Comparison of ENCODE assay signal across 22 cellular contexts in the genomic region with DNA sequence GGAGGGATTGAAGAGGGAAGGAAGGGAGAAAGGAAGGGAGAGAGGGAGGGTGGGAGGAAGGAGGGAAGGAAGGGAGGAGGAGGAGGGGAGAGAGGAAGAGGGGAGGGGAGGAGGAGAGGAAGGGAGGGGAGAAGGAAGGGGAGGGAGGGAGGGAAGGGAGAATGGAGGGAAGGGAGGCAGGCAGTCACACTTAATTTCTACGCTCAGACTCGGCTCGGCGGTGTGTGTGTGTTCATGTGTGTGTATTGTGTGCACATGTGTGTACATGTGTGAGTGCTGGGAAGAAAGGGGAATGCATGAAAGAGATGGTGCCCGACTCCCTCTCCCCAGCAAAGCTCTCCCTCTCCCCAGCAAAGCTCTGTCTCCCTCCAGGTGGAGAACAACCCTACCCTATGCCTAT.
"Had no signal": no experiment of that assay in that cellular context is flagged by ENCODE, and none has a peak within 500 bp of the region (broad histone marks: within the 10 kb centered on the region; RNA-seq: fewer than 3 reads in every experiment).

No MANE protein-coding gene starts in this region.

- H3K27me3 ChIP-seq: colonic mucosa, transverse colon, vagina had no signal

- H3K27ac ChIP-seq: colonic mucosa, esophagus muscularis mucosa, psoas muscle, suprapubic skin, vagina had no signal

- H3K4me3 ChIP-seq: colonic mucosa, esophagus muscularis mucosa, lung, psoas muscle, suprapubic skin, transverse colon, vagina had no signal

- FAIRE-seq: endothelial cell of umbilical vein, kidney, small intestine had no signal

- DNase-seq: colonic mucosa; effector CD8-positive, alpha-beta T cell; foreskin melanocyte; hypothalamus; natural killer cell; nucleus accumbens; psoas muscle; right cardiac atrium; small intestine; stimulated activated CD4-positive, alpha-beta T cell treated with anti-CD3 and anti-CD28 coated beads, Interleukin-12 subunit alpha, Interleukin-12 subunit beta, amount 100 ng/mL, for 4 hours; stimulated activated CD4-positive, alpha-beta T cell treated with anti-CD3 and anti-CD28 coated beads, Interleukin-1b, Interleukin-23, amount 100 ng/mL, for 48 hours; stimulated activated CD4-positive, alpha-beta T cell treated with anti-CD3 and anti-CD28 coated beads, Interleukin-4, amount 100 ng/mL, for 1 hour; stimulated activated CD8-positive, alpha-beta memory T cell treated with anti-CD3 and anti-CD28 coated beads, Interleukin-4, amount 100 ng/mL, for 48 hours; stimulated activated naive CD4-positive, alpha-beta T cell; stimulated activated naive CD8-positive, alpha-beta T cell treated with anti-CD3 and anti-CD28 coated beads, Interleukin-15, amount 100 ng/mL, for 72 hours; transverse colon had no signal

- H3K4me1 ChIP-seq: colonic mucosa, psoas muscle had no signal

- ATAC-seq: natural killer cell; psoas muscle; right cardiac atrium; stimulated activated naive CD8-positive, alpha-beta T cell treated with anti-CD3 and anti-CD28 coated beads, Interleukin-15, amount 100 ng/mL, for 72 hours had no signal

- H3K36me3 ChIP-seq: colonic mucosa, esophagus muscularis mucosa, suprapubic skin, transverse colon, vagina had no signal

- H3K9me3 ChIP-seq: colonic mucosa, psoas muscle, suprapubic skin, transverse colon, vagina had no signal
